Comparison of ENCODE assay signal across 25 cellular contexts in genomic region chr11:56910785-56911184, GRCh38.
DNase-seq lines count a peak whose midpoint lies in the region; ATAC-seq, FAIRE-seq and TF ChIP-seq lines count a peak whose summit lies in the region.
"Had no signal": no experiment of that assay in that cellular context is flagged by ENCODE, and none has a peak within 500 bp of the region (broad histone marks: within the 10 kb centered on the region; RNA-seq: fewer than 3 reads in every experiment).

No MANE protein-coding gene starts in this region.

- H3K27ac Mint-ChIP-seq in MCF 10A (ENCODE audit: low read depth, unreplicated experiment): peak overlapping the region; percentile 42
- no peak overlapping the region for H3K27ac Mint-ChIP-seq in naive thymus-derived CD8-positive, alpha-beta T cell
- H3K27ac Mint-ChIP-seq: activated CD4-positive, alpha-beta T cell treated with anti-CD3 and anti-CD28 coated beads, Interleukin-2, amount 10 ng/mL, durations not matched to agents 24 days and 14 days; CD4-positive, alpha-beta T cell; progenitor cell of endocrine pancreas; T-helper 2 cell treated with Interferon-gamma antibody and Interleukin-4, amounts not matched to agents 5 μg/mL and 100 μg/mL, for 36 hours had no signal

- no peaks in the 10 kb centered on the region for H3K9me3 ChIP-seq in breast epithelium
- H3K9me3 ChIP-seq: neutrophil had no signal

- H3K4me1 ChIP-seq in breast epithelium: no peaks in the 10 kb centered on the region

- H3K9me3 Mint-ChIP-seq in MCF 10A (ENCODE audit: unreplicated experiment): no peaks in the 10 kb centered on the region
- H3K9me3 Mint-ChIP-seq in naive thymus-derived CD8-positive, alpha-beta T cell: peaks cover 0 to 10% (median 2%) of the 10 kb centered on the region in 9 donors
- H3K9me3 Mint-ChIP-seq: activated T-cell treated with anti-CD3 and anti-CD28 coated beads, Interleukin-2, amount 50 U/mL, for 4 hours; CD4-positive, alpha-beta T cell had no signal

- H3K4me3 Mint-ChIP-seq in MCF 10A (ENCODE audit: unreplicated experiment): no peak overlapping the region
- H3K4me3 Mint-ChIP-seq in naive thymus-derived CD8-positive, alpha-beta T cell: no peak overlapping the region
- H3K4me3 Mint-ChIP-seq: activated CD4-positive, alpha-beta T cell treated with anti-CD3 and anti-CD28 coated beads, Interleukin-2, amount 10 ng/mL, durations not matched to agents 24 days and 14 days; activated T-cell treated with anti-CD3 and anti-CD28 coated beads, Interleukin-2, amount 50 U/mL, for 4 hours; CD4-positive, alpha-beta T cell; T-helper 2 cell treated with Interferon-gamma antibody and Interleukin-4, amounts not matched to agents 5 μg/mL and 100 μg/mL, for 36 hours had no signal

- DNase-seq in MCF 10A (ENCODE audit: unreplicated experiment): peak; percentile 43
- DNase-seq in breast epithelium (ENCODE audit: low spot score in 2 of 2): no peak
- peak; percentile 38 for DNase-seq in astrocyte of the hippocampus (ENCODE audit: low read depth, low spot score)
- DNase-seq in fibroblast of the aortic adventitia (ENCODE audit: low read depth): peak; percentile 2
- DNase-seq in NCI-H524 (lab: John Stamatoyannopoulos, UW): no peak
- no peak for DNase-seq in NCI-H510A (lab: John Stamatoyannopoulos, UW)
- no peak for DNase-seq in naive thymus-derived CD8-positive, alpha-beta T cell
- DNase-seq in D721Med (ENCODE audit: insufficient read length, low spot score): no peak
- DNase-seq: activated CD4-positive, alpha-beta T cell treated with anti-CD3 and anti-CD28 coated beads, Interleukin-2, amount 10 ng/mL, durations not matched to agents 24 days and 14 days; activated gamma-delta T cell treated with Interleukin-2 at 50 U/mL for 16 hours; activated T-cell treated with anti-CD3 and anti-CD28 coated beads, Interleukin-2, amount 50 U/mL, for 4 hours; AML-193; CD4-positive, alpha-beta T cell; hippocampal formation; mesendoderm; NCI-H1048; NCI-H187 treated with DMSO at 0.1 percent for 48 hours; NCI-H774; stimulated activated naive CD4-positive, alpha-beta T cell treated with Interleukin-2 at 50 U/mL for 16 hours had no signal

- no peak overlapping the region for H3K27ac ChIP-seq in breast epithelium
- H3K27ac ChIP-seq: 22Rv1, neutrophil had no signal

- CTCF ChIA-PET in MCF 10A (lab: Yijun Ruan, JAX): interaction anchor here (0.9 to 4.3 kb wide), 5 partner anchors 16 to 338 kb away, joined by 3 to 18 read pairs (median 3); no protein-coding TSS in a partner anchor

- no peaks in the 10 kb centered on the region for H3K27me3 ChIP-seq in breast epithelium
- H3K27me3 ChIP-seq: neutrophil had no signal

- TF ChIP-seq POLR2A in breast epithelium (IDR thresholded peaks at IDR 0.05): no peak

- BruUV-seq in MCF 10A (replicated peaks; lab: Mats Ljungman, UMichigan): no TSS peak

- H3K36me3 Mint-ChIP-seq in MCF 10A (ENCODE audit: insufficient read depth, unreplicated experiment): no peaks in the 10 kb centered on the region
- H3K36me3 Mint-ChIP-seq in naive thymus-derived CD8-positive, alpha-beta T cell: no peaks in the 10 kb centered on the region

- H3K4me3 ChIP-seq in breast epithelium: no peak overlapping the region
- H3K4me3 ChIP-seq in fibroblast of the aortic adventitia (ENCODE audit: low read depth, low read length): no peak overlapping the region

- H3K36me3 ChIP-seq in breast epithelium: no peaks in the 10 kb centered on the region
- H3K36me3 ChIP-seq: neutrophil had no signal

- TF ChIP-seq CTCF in MCF 10A (IDR thresholded peaks at IDR 0.05; ENCODE audit: unreplicated experiment): no peak
- TF ChIP-seq CTCF in breast epithelium (IDR thresholded peaks at IDR 0.05): no peak
- no peak for TF ChIP-seq CTCF in fibroblast of the aortic adventitia (IDR thresholded peaks at IDR 0.05; ENCODE audit: insufficient read depth, low read length)
- no peak for TF ChIP-seq CTCF in D721Med (IDR thresholded peaks at IDR 0.05; ENCODE audit: insufficient read depth, missing control alignments)

- POLR2A ChIA-PET in MCF 10A (lab: Yijun Ruan, JAX): interaction anchor here (1.0 to 1.7 kb wide), 6 partner anchors 11 to 411 kb away, joined by 3 to 5 read pairs (median 3); no protein-coding TSS in a partner anchor
- POLR2A ChIA-PET in naive thymus-derived CD8-positive, alpha-beta T cell (lab: Charles Lee): no interaction called here

- intact Hi-C loops in MCF 10A (cut with micrococcal nuclease) (no loop called here), breast epithelium (cut with DNase I; ENCODE audit: low total_unique reads) (no loop called here)

- no peak for ATAC-seq in naive thymus-derived CD8-positive, alpha-beta T cell
- ATAC-seq: activated T-cell treated with anti-CD3 and anti-CD28 coated beads, Interleukin-2, amount 50 U/mL, for 4 hours had no signal

- no peak for FAIRE-seq in D721Med (lab: Jason Lieb, UNC)
- FAIRE-seq: endothelial cell of umbilical vein, frontal cortex had no signal

- peaks cover 20% of the 10 kb centered on the region for H3K4me1 Mint-ChIP-seq in MCF 10A (ENCODE audit: insufficient read depth, unreplicated experiment)
- H3K4me1 Mint-ChIP-seq in naive thymus-derived CD8-positive, alpha-beta T cell: no peaks in the 10 kb centered on the region
- H3K4me1 Mint-ChIP-seq: activated CD4-positive, alpha-beta T cell treated with anti-CD3 and anti-CD28 coated beads, Interleukin-2, amount 10 ng/mL, durations not matched to agents 24 days and 14 days had no signal

- H3K27me3 Mint-ChIP-seq in MCF 10A (ENCODE audit: insufficient read depth, unreplicated experiment): no peaks in the 10 kb centered on the region
- H3K27me3 Mint-ChIP-seq in naive thymus-derived CD8-positive, alpha-beta T cell: peaks cover 0 to 3% (median 0%) of the 10 kb centered on the region in 5 donors
- H3K27me3 Mint-ChIP-seq: activated CD4-positive, alpha-beta T cell treated with anti-CD3 and anti-CD28 coated beads, Interleukin-2, amount 10 ng/mL, durations not matched to agents 24 days and 14 days; CD4-positive, alpha-beta T cell; progenitor cell of endocrine pancreas had no signal

Comparison
In these comparisons a context has a peak if more than half of its experiments do, and no peak if none do; other contexts are left out.
1. DNase-seq: peak in MCF 10A (single experiment), astrocyte of the hippocampus (single experiment) and fibroblast of the aortic adventitia (single experiment); none in breast epithelium (0 of 2), NCI-H524 (0 of 2), NCI-H510A (single experiment), naive thymus-derived CD8-positive, alpha-beta T cell (0 of 10) and D721Med (single experiment).